In genomic region chr20:16518068-16518783, GRCh38 we compare ENCODE assay signal across 9 cellular contexts. TPM values are rescaled to one million over a fixed set of nuclear protein-coding genes. Genes with fewer than 3 reads are reported as not detected.
A peak's percentile ranks its signal among the peaks of the same experiment; 100 is the strongest.
DNase-seq lines count a peak whose midpoint lies in the region; ATAC-seq and TF ChIP-seq lines count a peak whose summit lies in the region.
"Had no signal": no experiment of that assay in that cellular context is flagged by ENCODE, and none has a peak within 500 bp of the region (broad histone marks: within the 10 kb centered on the region; RNA-seq: fewer than 3 reads in every experiment).

No MANE protein-coding gene starts in this region.

- H3K9me3 Mint-ChIP-seq in nephron progenitor cell = peaks cover 13% of the 10 kb centered on the region
- H3K9me3 Mint-ChIP-seq: stimulated activated naive CD8-positive, alpha-beta T cell treated with anti-CD3 and anti-CD28 coated beads, Interleukin-15, amount 100 ng/mL, for 72 hours had no signal

- peak; percentile 84 for TF ChIP-seq CTCF in LNCAP (IDR thresholded peaks at IDR 0.05)
- peak; percentile 57 for TF ChIP-seq CTCF in nephron progenitor cell (IDR thresholded peaks at IDR 0.05)

- no peak overlapping the region for H3K4me3 Mint-ChIP-seq in nephron progenitor cell
- H3K4me3 Mint-ChIP-seq: stimulated activated naive CD8-positive, alpha-beta T cell treated with anti-CD3 and anti-CD28 coated beads, Interleukin-15, amount 100 ng/mL, for 72 hours had no signal

- H3K4me1 Mint-ChIP-seq in nephron progenitor cell = peaks cover 30% of the 10 kb centered on the region
- H3K4me1 Mint-ChIP-seq: stimulated activated naive CD8-positive, alpha-beta T cell treated with anti-CD3 and anti-CD28 coated beads, Interleukin-15, amount 100 ng/mL, for 72 hours had no signal

- no peaks in the 10 kb centered on the region for H3K27me3 Mint-ChIP-seq in nephron progenitor cell (ENCODE audit: low read depth, poor library complexity)
- H3K27me3 Mint-ChIP-seq: stimulated activated naive CD8-positive, alpha-beta T cell treated with anti-CD3 and anti-CD28 coated beads, Interleukin-15, amount 100 ng/mL, for 72 hours had no signal

- DNase-seq in stimulated activated CD4-positive, alpha-beta T cell treated with anti-CD3 and anti-CD28 coated beads, Interleukin-2, amount 100 ng/mL, for 4 hours (ENCODE audit: low read depth) = peak; percentile 3
- no peak for DNase-seq in stimulated activated CD4-positive, alpha-beta T cell treated with anti-CD3 and anti-CD28 coated beads, Interleukin-4, amount 100 ng/mL, for 4 hours
- DNase-seq in RKO (ENCODE audit: low spot score) (peak; percentile 50), nephron progenitor cell (peak; percentile 43), NK-92 (lab: John Stamatoyannopoulos, UW; ENCODE audit: unreplicated experiment) (no peak)

- ATAC-seq in esophagus mucosa (peak; percentile 80), GM21526 (IDR thresholded peaks at IDR 0.05; ENCODE audit: low FRiP score, unreplicated experiment) (no peak)
- ATAC-seq: stimulated activated naive CD8-positive, alpha-beta T cell treated with anti-CD3 and anti-CD28 coated beads, Interleukin-15, amount 100 ng/mL, for 72 hours had no signal

- H3K27ac Mint-ChIP-seq in nephron progenitor cell = no peak overlapping the region

- peaks cover 37% of the 10 kb centered on the region for H3K36me3 Mint-ChIP-seq in nephron progenitor cell (ENCODE audit: low read depth)

RNA-seq across cellular contexts. Expression of gene KIF16B, which starts 55.0 kb away (rescaled TPM):
- total RNA-seq in esophagus mucosa = 12.7 TPM

Comparison
In these comparisons a context has a peak if more than half of its experiments do, and no peak if none do; other contexts are left out.
1. DNase-seq: peak in stimulated activated CD4-positive, alpha-beta T cell treated with anti-CD3 and anti-CD28 coated beads, Interleukin-2, amount 100 ng/mL, for 4 hours (single experiment), RKO (single experiment) and nephron progenitor cell (single experiment); none in stimulated activated CD4-positive, alpha-beta T cell treated with anti-CD3 and anti-CD28 coated beads, Interleukin-4, amount 100 ng/mL, for 4 hours (0 of 2) and NK-92 (single experiment).